In the genomic region with DNA sequence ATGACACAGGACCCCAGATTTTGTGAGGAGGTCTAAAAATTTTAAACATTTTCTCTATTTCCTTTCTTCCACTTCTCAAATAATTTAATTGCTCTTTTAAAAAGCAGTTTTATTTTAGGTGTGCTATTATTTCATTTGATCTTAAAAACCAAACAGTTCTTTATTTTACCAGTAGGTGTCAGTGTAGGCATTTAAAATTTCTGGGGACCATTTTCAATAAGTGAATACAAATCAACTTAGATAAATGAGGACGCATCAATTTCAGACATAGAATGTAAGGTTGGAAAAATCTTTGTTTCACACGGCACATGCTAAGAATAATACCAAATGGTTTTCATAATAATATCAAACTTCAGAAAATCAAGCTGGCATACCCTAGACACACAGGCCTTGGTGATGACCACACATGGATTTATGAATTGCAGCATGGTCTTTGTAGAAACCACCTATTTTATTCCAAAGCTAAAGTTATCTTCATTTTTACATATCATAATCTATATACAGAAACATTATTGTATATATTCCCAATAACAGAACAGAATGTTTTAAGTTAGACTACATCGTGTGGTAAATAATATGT, we compare ENCODE assay signal across 8 cellular contexts.
DNase-seq lines count a peak whose midpoint lies in the region; ATAC-seq and TF ChIP-seq lines count a peak whose summit lies in the region.

No MANE protein-coding gene starts in this region.

- H3K4me3 Mint-ChIP-seq in glutamatergic neuron (ENCODE audit: unreplicated experiment): no peak overlapping the region

- no peaks in the 10 kb centered on the region for H3K9me3 ChIP-seq in tibial artery

- no peak overlapping the region for H3K27ac ChIP-seq in tibial artery

- H3K36me3 Mint-ChIP-seq in glutamatergic neuron (ENCODE audit: unreplicated experiment): no peaks in the 10 kb centered on the region

- no peaks in the 10 kb centered on the region for H3K27me3 Mint-ChIP-seq in glutamatergic neuron (ENCODE audit: unreplicated experiment)

- no peaks in the 10 kb centered on the region for H3K4me1 ChIP-seq in tibial artery

- no peak overlapping the region for H3K27ac Mint-ChIP-seq in glutamatergic neuron (ENCODE audit: unreplicated experiment)

- DNase-seq in DMS114 treated with DMSO at 0.1 percent for 48 hours (lab: John Stamatoyannopoulos, UW; ENCODE audit: unreplicated experiment) (peak; percentile 32), LoVo (ENCODE audit: low spot score) (peak; percentile 51), glutamatergic neuron (no peak), tibial artery (no peak), HuH-7 (ENCODE audit: low spot score) (no peak)

- peaks cover 5% of the 10 kb centered on the region for H3K4me1 Mint-ChIP-seq in glutamatergic neuron (ENCODE audit: low read depth, unreplicated experiment)

- peak; percentile 88 for TF ChIP-seq CTCF in glutamatergic neuron (IDR thresholded peaks at IDR 0.05; ENCODE audit: partially characterized antibody, unreplicated experiment)
- peak; percentile 55 to 60 for TF ChIP-seq CTCF in tibial artery (IDR thresholded peaks at IDR 0.05)

- intact Hi-C loops in tibial artery (cut with DNase I; ENCODE audit: low total_unique reads): no loop called here

- no peak overlapping the region for H3K4me3 ChIP-seq in tibial artery

- ATAC-seq in SK-N-SH treated with all-trans-retinoic acid at 6 μM for 48 hours (peak; percentile 54; the same call in 2 of the 3 replicates), HG02870 (IDR thresholded peaks at IDR 0.05; ENCODE audit: unreplicated experiment) (no peak), HG03108 (IDR thresholded peaks at IDR 0.05; ENCODE audit: unreplicated experiment) (no peak)

- no peaks in the 10 kb centered on the region for H3K9me3 Mint-ChIP-seq in glutamatergic neuron (ENCODE audit: unreplicated experiment)

- peaks cover 0 to 3% of the 10 kb centered on the region in 2 donors for H3K27me3 ChIP-seq in tibial artery

- no peaks in the 10 kb centered on the region for H3K36me3 ChIP-seq in tibial artery

TF ChIP-seq in SK-N-SH treated with all-trans-retinoic acid at 6 μM for 48 hours, 23 proteins besides CTCF, POLR2A, EP300 and RAD21:
- no peak for TF ChIP-seq CSDC2 (CRISPR knock-in tag; IDR thresholded peaks at IDR 0.05)
- TF ChIP-seq ISL1 (CRISPR knock-in tag; IDR thresholded peaks at IDR 0.05): peak; percentile 27; the same call in 1 of the 2 replicates
TF ChIP-seq in SK-N-SH treated with all-trans-retinoic acid at 6 μM for 48 hours: peak in this region for 1.

Comparison
In these comparisons a context has a peak if more than half of its experiments do, and no peak if none do; other contexts are left out.
1. DNase-seq: peak in DMS114 treated with DMSO at 0.1 percent for 48 hours (single experiment) and LoVo (single experiment); none in glutamatergic neuron (single experiment), tibial artery (0 of 2) and HuH-7 (single experiment).